ENCODE assay signal across 12 cellular contexts in the genomic region with DNA sequence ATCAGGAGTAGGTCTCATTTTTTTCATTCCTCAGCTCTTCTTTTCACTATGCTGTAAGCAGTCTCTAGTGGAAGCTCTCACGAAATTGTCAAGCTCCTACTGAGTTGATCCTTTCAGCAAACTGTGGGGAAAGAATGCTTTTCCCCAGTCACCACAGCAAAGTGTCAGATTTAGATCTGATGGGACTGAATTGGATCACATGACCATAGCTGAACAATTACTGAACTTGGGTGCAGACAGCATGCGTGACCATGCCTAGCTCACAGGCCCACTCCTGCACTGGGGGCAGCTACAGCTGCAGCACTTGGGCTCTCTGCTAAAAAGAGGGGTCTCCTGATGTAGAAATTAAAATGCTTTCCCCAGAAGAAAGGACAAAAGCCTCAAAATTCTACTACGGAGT. TPM values are rescaled to one million over a fixed set of nuclear protein-coding genes. Genes with fewer than 3 reads are reported as not detected.
DNase-seq lines count a peak whose midpoint lies in the region; ATAC-seq and TF ChIP-seq lines count a peak whose summit lies in the region.
"Had no signal": no experiment of that assay in that cellular context is flagged by ENCODE, and none has a peak within 500 bp of the region (broad histone marks: within the 10 kb centered on the region; RNA-seq: fewer than 3 reads in every experiment).

No MANE protein-coding gene starts in this region.

- peak overlapping the region; percentile 67 for H3K27ac Mint-ChIP-seq in activated naive CD4-positive, alpha-beta T cell treated with anti-CD3 and anti-CD28 coated beads, Interleukin-2, amount 10 ng/mL, durations not matched to agents 7 days and 5 days
- H3K27ac Mint-ChIP-seq: WTC11 had no signal

- 60 to 62% methylated on average over 3 of the region's 3 CpGs for WGBS in esophagus squamous epithelium, 2 donors

- DNase-seq in AML-193 (lab: John Stamatoyannopoulos, UW) (peak; percentile 28 to 53), KBM-7 (peak; percentile 71), esophagus squamous epithelium (lab: John Stamatoyannopoulos, UW) (no peak), brain microvascular endothelial cell (no peak), GOT3 (lab: John Stamatoyannopoulos, UW) (no peak), posterior cingulate gyrus (no peak)
- peak; percentile 33 for DNase-seq in activated naive CD4-positive, alpha-beta T cell treated with anti-CD3 and anti-CD28 coated beads, Interleukin-2, amount 10 ng/mL, durations not matched to agents 7 days and 5 days
- DNase-seq: cerebellar nuclear complex, NCI-H82 had no signal

- in situ Hi-C loops in KBM-7 (cut with MboI; ENCODE audit: low pct_unique_long_range_greater_than_20kb, low sequenced_read_pairs) (no loop called here), brain microvascular endothelial cell (cut with HindIII; ENCODE audit: low pct_ligation_motif_present, low sequenced_read_pairs) (no loop called here)

- H3K27me3 Mint-ChIP-seq in activated naive CD4-positive, alpha-beta T cell treated with anti-CD3 and anti-CD28 coated beads, Interleukin-2, amount 10 ng/mL, durations not matched to agents 7 days and 5 days, result no peaks in the 10 kb centered on the region

- no peaks in the 10 kb centered on the region for H3K36me3 ChIP-seq in esophagus squamous epithelium
- H3K36me3 ChIP-seq in brain microvascular endothelial cell (replicated peaks), result no peaks in the 10 kb centered on the region

- H3K27ac ChIP-seq in esophagus squamous epithelium (no peak overlapping the region), brain microvascular endothelial cell (no peak overlapping the region)
- H3K27ac ChIP-seq: C4-2B had no signal

- no peaks in the 10 kb centered on the region for H3K4me1 ChIP-seq in esophagus squamous epithelium

- H3K27me3 ChIP-seq in esophagus squamous epithelium, result no peaks in the 10 kb centered on the region
- no peaks in the 10 kb centered on the region for H3K27me3 ChIP-seq in brain microvascular endothelial cell (replicated peaks)

- H3K4me3 Mint-ChIP-seq in activated naive CD4-positive, alpha-beta T cell treated with anti-CD3 and anti-CD28 coated beads, Interleukin-2, amount 10 ng/mL, durations not matched to agents 7 days and 5 days, result peak overlapping the region; percentile 56
- H3K4me3 Mint-ChIP-seq: WTC11 had no signal

- ATAC-seq in GM18519 (IDR thresholded peaks at IDR 0.05; ENCODE audit: low FRiP score, unreplicated experiment), result peak; percentile 30
- ATAC-seq: WTC11 had no signal

- peaks cover 49% of the 10 kb centered on the region for H3K36me3 Mint-ChIP-seq in activated naive CD4-positive, alpha-beta T cell treated with anti-CD3 and anti-CD28 coated beads, Interleukin-2, amount 10 ng/mL, durations not matched to agents 7 days and 5 days
- H3K36me3 Mint-ChIP-seq: WTC11 had no signal

- H3K9me3 ChIP-seq in esophagus squamous epithelium, result no peaks in the 10 kb centered on the region

- no peak for TF ChIP-seq POLR2A in esophagus squamous epithelium (IDR thresholded peaks at IDR 0.05)

- peaks cover 63% of the 10 kb centered on the region for H3K4me1 Mint-ChIP-seq in activated naive CD4-positive, alpha-beta T cell treated with anti-CD3 and anti-CD28 coated beads, Interleukin-2, amount 10 ng/mL, durations not matched to agents 7 days and 5 days

- intact Hi-C loops in esophagus squamous epithelium (cut with DNase I), result no loop called here
- intact Hi-C loops in posterior cingulate gyrus (cut with DNase I), result no loop called here

- H3K4me3 ChIP-seq in esophagus squamous epithelium (no peak overlapping the region), brain microvascular endothelial cell (ENCODE audit: low read depth, low read length) (no peak overlapping the region)

- TF ChIP-seq CTCF in esophagus squamous epithelium (IDR thresholded peaks at IDR 0.05) (no peak), brain microvascular endothelial cell (IDR thresholded peaks at IDR 0.05; ENCODE audit: low read depth, low read length, missing control alignments) (no peak)

- CTCF ChIA-PET in activated naive CD4-positive, alpha-beta T cell treated with anti-CD3 and anti-CD28 coated beads, Interleukin-2, amount 10 ng/mL, durations not matched to agents 7 days and 5 days (lab: Charles Lee), result interaction anchor here (0.9 to 1.6 kb wide), 8 partner anchors 9 to 126 kb away, joined by 3 to 9 read pairs (median 6); no protein-coding TSS in a partner anchor

- peaks cover 2% of the 10 kb centered on the region for H3K9me3 Mint-ChIP-seq in activated naive CD4-positive, alpha-beta T cell treated with anti-CD3 and anti-CD28 coated beads, Interleukin-2, amount 10 ng/mL, durations not matched to agents 7 days and 5 days
- H3K9me3 Mint-ChIP-seq: WTC11 had no signal

RNA-seq across cellular contexts. Expression of gene ARHGAP15, which starts 3.1 kb away (rescaled TPM):
- 10 to 100 TPM in 1 of 4 donors, 1 to 10 TPM in 3; 1.7 to 16.8 (median 3.7) TPM for total RNA-seq in esophagus squamous epithelium

Comparison
In these comparisons a context has a peak if more than half of its experiments do, and no peak if none do; other contexts are left out.
1. DNase-seq: peak in AML-193 (2 of 2), KBM-7 (single experiment) and activated naive CD4-positive, alpha-beta T cell treated with anti-CD3 and anti-CD28 coated beads, Interleukin-2, amount 10 ng/mL, durations not matched to agents 7 days and 5 days (single experiment); none in esophagus squamous epithelium (single experiment), brain microvascular endothelial cell (single experiment), GOT3 (single experiment) and posterior cingulate gyrus (0 of 10).